Comparison of ENCODE assay signal across 17 cellular contexts in the genomic region with DNA sequence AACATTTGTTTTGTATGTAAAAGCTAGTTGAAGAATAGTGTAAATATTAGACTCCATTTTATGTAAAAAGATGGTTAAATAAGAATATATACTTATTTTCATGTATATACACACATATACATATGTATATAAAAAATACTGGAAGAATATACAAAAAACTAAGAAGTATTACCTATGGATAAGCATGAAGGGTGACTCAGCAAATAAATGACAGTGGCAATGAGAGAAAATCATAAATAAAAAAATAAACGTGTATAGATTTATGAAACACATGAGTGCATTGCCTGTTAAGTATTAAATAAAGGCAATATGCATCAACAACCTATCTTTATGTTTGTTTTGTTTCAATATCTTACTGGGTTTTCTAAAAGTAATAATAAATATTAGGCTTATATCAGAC.
DNase-seq lines count a peak whose midpoint lies in the region; ATAC-seq, FAIRE-seq and TF ChIP-seq lines count a peak whose summit lies in the region.
"Had no signal": no experiment of that assay in that cellular context is flagged by ENCODE, and none has a peak within 500 bp of the region (broad histone marks: within the 10 kb centered on the region; RNA-seq: fewer than 3 reads in every experiment).

No MANE protein-coding gene starts in this region.

- no peak overlapping the region for H3K56ac ChIP-seq in IMR-90 (ENCODE audit: extremely low read depth, insufficient read depth, low read length)
- H3K56ac ChIP-seq in H1 (replicated peaks; ENCODE audit: insufficient read length, low read depth, low read length) = no peak overlapping the region

- H3K27ac ChIP-seq in A549 = no peak overlapping the region
- no peak overlapping the region for H3K27ac ChIP-seq in IMR-90 (ENCODE audit: insufficient read depth, low read length)
- H3K27ac ChIP-seq in H1 (ENCODE audit: low read depth, low read length) = no peak overlapping the region

- no peaks in the 10 kb centered on the region for H3K79me1 ChIP-seq in IMR-90 (ENCODE audit: low read depth in 1 of 2, low read length in 2 of 2)
- H3K79me1 ChIP-seq in H1 (ENCODE audit: low read depth, low read length) = no peaks in the 10 kb centered on the region

- H3K18ac ChIP-seq in IMR-90 (ENCODE audit: low read depth, low read length) (no peak overlapping the region), H1 (ENCODE audit: extremely low read depth, low read length) (no peak overlapping the region)

- whole genome bisulfite sequencing in A549 (ENCODE audit: missing lambda C conversion rate) = 7% methylated on average over 1 of the region's 1 CpG
- no CpG with 5 or more reads among the region's 1 CpG for WGBS in IMR-90 (ENCODE audit: extremely low coverage in 2 of 2, insufficient read length in 1 of 2), 2 experiments
- 83% methylated on average over 1 of the region's 1 CpG; no CpG with 5 or more reads in 1 of the 2 experiments for WGBS in H1 (ENCODE audit: extremely low coverage in 1 of 2, insufficient coverage in 1 of 2, insufficient read length in 1 of 2, insufficient replicate concordance in 2 of 2, low coverage in 1 of 2, low lambda C conversion rate in 2 of 2, missing lambda C conversion rate in 1 of 2), 2 experiments

- no peak overlapping the region for H3K14ac ChIP-seq in IMR-90 (replicated peaks; ENCODE audit: low read depth, low read length)
- no peak overlapping the region for H3K14ac ChIP-seq in H1 (ENCODE audit: insufficient read length)

- H3K9me1 ChIP-seq in IMR-90 (ENCODE audit: insufficient read depth, low read length) = no peaks in the 10 kb centered on the region

- H2BK15ac ChIP-seq in IMR-90 (ENCODE audit: low read depth, low read length) = no peak overlapping the region
- H2BK15ac ChIP-seq in H1 (ENCODE audit: low read length) = no peak overlapping the region

- TF ChIP-seq CTCF in A549 (IDR thresholded peaks at IDR 0.05) (no peak), IMR-90 (conservative IDR thresholded peaks at IDR 0.05; ENCODE audit: low read depth, low read length) (no peak), H1 (IDR thresholded peaks at IDR 0.05; ENCODE audit: control extremely low read depth in 1 of 3, insufficient read depth in 1 of 3, low read depth in 1 of 3, low read length in 3 of 3) (no peak)

- H2BK20ac ChIP-seq in IMR-90 (ENCODE audit: low read depth, low read length) = no peak overlapping the region
- no peak overlapping the region for H2BK20ac ChIP-seq in H1 (ENCODE audit: low read length)

- H3K9ac ChIP-seq in IMR-90 (ENCODE audit: low read depth, low read length) (no peak overlapping the region), H1 (replicated peaks in 1 of 4; ENCODE audit: extremely low read depth in 1 of 4, low read depth in 3 of 4, low read length in 3 of 4) (no peak overlapping the region)

- TF ChIP-seq POLR2A in A549 (IDR thresholded peaks at IDR 0.05; ENCODE audit: low read length) = no peak
- TF ChIP-seq POLR2A in IMR-90 (IDR thresholded peaks at IDR 0.05; ENCODE audit: low read depth, low read length) = no peak
- TF ChIP-seq POLR2A in H1 (IDR thresholded peaks at IDR 0.05; ENCODE audit: control extremely low read depth in 1 of 2, low read depth in 2 of 2, low read length in 2 of 2) = no peak

- no TSS peak for BruUV-seq in IMR-90 (replicated peaks; lab: Mats Ljungman, UMichigan)

- H2AK5ac ChIP-seq in IMR-90 (ENCODE audit: low read depth, low read length) = no peak overlapping the region
- no peak overlapping the region for H2AK5ac ChIP-seq in H1 (ENCODE audit: low read depth, low read length)

- no peak for DNase-seq in A549 (ENCODE audit: low read depth in 1 of 2, low spot score in 1 of 2)
- no peak for DNase-seq in IMR-90
- no peak for DNase-seq in H1 (ENCODE audit: low read depth in 1 of 2, low spot score in 2 of 2)
- DNase-seq in activated naive CD4-positive, alpha-beta T cell treated with anti-CD3 and anti-CD28 coated beads, Interleukin-2, amount 50 U/mL, for 16 hours = no peak
- DNase-seq in posterior cingulate gyrus = no peak
- DNase-seq: 8988T; C1 segment of cervical spinal cord; Calu3; CD4-positive, alpha-beta memory T cell; COR-L47; DMS53; DMS79 treated with DMSO at 0.1 percent for 48 hours; GOT3; H7; HCEC 1CT had no signal

- TF ChIP-seq EP300 in A549 (IDR thresholded peaks at IDR 0.05) = no peak
- no peak for TF ChIP-seq EP300 in H1 (IDR thresholded peaks at IDR 0.05; ENCODE audit: borderline replicate concordance in 1 of 2, low read depth in 2 of 2, low read length in 2 of 2)

- H3K4me3 ChIP-seq in A549 (no peak overlapping the region), IMR-90 (ENCODE audit: insufficient read depth, low read depth, low read length) (no peak overlapping the region), H1 (ENCODE audit: extremely low read depth in 1 of 4, insufficient read depth in 2 of 4, low read depth in 3 of 4, low read length in 4 of 4) (no peak overlapping the region)

- no peak overlapping the region for H4K8ac ChIP-seq in IMR-90 (ENCODE audit: low read depth in 2 of 2, low read length in 2 of 2)
- H4K8ac ChIP-seq in H1 (ENCODE audit: extremely low read depth, insufficient read depth, low read length) = no peak overlapping the region

- H3K9me3 ChIP-seq in A549 = no peaks in the 10 kb centered on the region
- peaks cover 3% of the 10 kb centered on the region; the same call in 1 of the 2 replicates for H3K9me3 ChIP-seq in IMR-90 (ENCODE audit: control insufficient read depth, insufficient read depth, low read length)
- no peaks in the 10 kb centered on the region for H3K9me3 ChIP-seq in H1 (ENCODE audit: insufficient read depth in 2 of 2, low read depth in 1 of 2, low read length in 1 of 2)

- in situ Hi-C loops in IMR-90 (cut with MboI; ENCODE audit: low sequenced_read_pairs) = no loop called here

- H3K4me2 ChIP-seq in A549 = no peak overlapping the region
- no peak overlapping the region for H3K4me2 ChIP-seq in IMR-90 (ENCODE audit: low read depth, low read length)
- H3K4me2 ChIP-seq in H1 (ENCODE audit: insufficient read depth in 1 of 2, low read depth in 2 of 2, low read length in 2 of 2) = no peak overlapping the region

- no peak overlapping the region for H2BK12ac ChIP-seq in H1 (ENCODE audit: low read depth, low read length)

- H3K4me1 ChIP-seq in A549 (no peaks in the 10 kb centered on the region), IMR-90 (ENCODE audit: control insufficient read depth, insufficient read depth, low read length) (no peaks in the 10 kb centered on the region), H1 (replicated peaks in 1 of 4; ENCODE audit: control insufficient read depth in 3 of 4, insufficient read depth in 4 of 4, low read length in 3 of 4) (no peaks in the 10 kb centered on the region)

- no peaks in the 10 kb centered on the region for H3K36me3 ChIP-seq in IMR-90 (ENCODE audit: control insufficient read depth, insufficient read depth, low read length)
- H3K36me3 ChIP-seq in H1 (ENCODE audit: control insufficient read depth in 2 of 4, insufficient read depth in 4 of 4, low read length in 3 of 4) = no peaks in the 10 kb centered on the region

- no peaks in the 10 kb centered on the region for H3K79me2 ChIP-seq in H1 (ENCODE audit: control insufficient read depth in 1 of 2, insufficient read depth in 2 of 2, low read length in 2 of 2)

- H3K27me3 ChIP-seq in IMR-90 (ENCODE audit: control insufficient read depth, insufficient read depth, low read length) (no peaks in the 10 kb centered on the region), H1 (replicated peaks in 1 of 4; ENCODE audit: control insufficient read depth in 3 of 4, extremely low read depth in 1 of 4, insufficient read depth in 3 of 4, low read length in 3 of 4) (no peaks in the 10 kb centered on the region)

- H4K91ac ChIP-seq in IMR-90 (ENCODE audit: insufficient read depth, low read depth, low read length) (no peak overlapping the region), H1 (replicated peaks; ENCODE audit: insufficient read length, low read length) (no peak overlapping the region)

- TF ChIP-seq RAD21 in A549 (conservative IDR thresholded peaks at IDR 0.05 in 1 of 2, IDR thresholded peaks at IDR 0.05 in 1 of 2) = no peak
- no peak for TF ChIP-seq RAD21 in IMR-90 (IDR thresholded peaks at IDR 0.05; ENCODE audit: low read length)
- no peak for TF ChIP-seq RAD21 in H1 (IDR thresholded peaks at IDR 0.05 in 1 of 2, conservative IDR thresholded peaks at IDR 0.05 in 1 of 2; ENCODE audit: low read depth in 2 of 2, low read length in 2 of 2)

- H2BK5ac ChIP-seq in IMR-90 (ENCODE audit: low read depth, low read length, poor library complexity, severe bottlenecking) (no peak overlapping the region), H1 (ENCODE audit: low read depth, low read length) (no peak overlapping the region)

- dilution Hi-C loops in IMR-90 (cut with HindIII; ENCODE audit: low sequenced_read_pairs, unreplicated experiment) = no loop called here

- H3K23me2 ChIP-seq in H1 (ENCODE audit: low read depth, low read length) = no peaks in the 10 kb centered on the region

- no peak overlapping the region for H2AK9ac ChIP-seq in IMR-90 (replicated peaks; ENCODE audit: low read depth, low read length, poor library complexity)

- FAIRE-seq in A549 (lab: Jason Lieb, UNC) (no peak), H1 (lab: Jason Lieb, UNC) (no peak)
- FAIRE-seq: GM12892 had no signal

- no peak overlapping the region for H3K4ac ChIP-seq in IMR-90 (ENCODE audit: low read depth, low read length)
- no peak overlapping the region for H3K4ac ChIP-seq in H1 (replicated peaks; ENCODE audit: insufficient read length, low read depth, low read length)

- H2AFZ ChIP-seq in IMR-90 (replicated peaks; ENCODE audit: low read length, poor library complexity) = no peak overlapping the region
- no peak overlapping the region for H2AFZ ChIP-seq in H1 (ENCODE audit: low read length)

- ATAC-seq in A549 = no peak
- no peak for ATAC-seq in IMR-90 (ENCODE audit: low read depth)
- ATAC-seq in HG03354 (IDR thresholded peaks at IDR 0.05; ENCODE audit: poor library complexity, severe bottlenecking, unreplicated experiment) = no peak

- CTCF ChIA-PET in A549 (lab: Yijun Ruan, JAX) (no interaction called here), IMR-90 (lab: Yijun Ruan, JAX) (no interaction called here), H1 (lab: Charles Lee; ENCODE audit: partially characterized antibody) (no interaction called here)

- no peak overlapping the region for H3K23ac ChIP-seq in IMR-90 (ENCODE audit: low read depth, low read length)
- H3K23ac ChIP-seq in H1 (ENCODE audit: insufficient read length) = no peak overlapping the region

- intact Hi-C loops in IMR-90 (cut with micrococcal nuclease) (no loop called here), posterior cingulate gyrus (cut with DNase I) (no loop called here)

- POLR2A ChIA-PET in A549 (lab: Yijun Ruan, JAX) (no interaction called here), IMR-90 (lab: Charles Lee; ENCODE audit: unreplicated experiment) (no interaction called here), H1 (lab: Charles Lee; ENCODE audit: partially characterized antibody) (no interaction called here)

- H4K5ac ChIP-seq in IMR-90 (ENCODE audit: low read depth, low read length) = no peak overlapping the region
- H4K5ac ChIP-seq in H1 (ENCODE audit: insufficient read length, low read depth, low read length) = no peak overlapping the region

- H2BK120ac ChIP-seq in IMR-90 (ENCODE audit: low read depth, low read length) (no peak overlapping the region), H1 (replicated peaks; ENCODE audit: low read depth, low read length) (no peak overlapping the region)

- H4K20me1 ChIP-seq in IMR-90 (ENCODE audit: insufficient read depth, low read length) = no peaks in the 10 kb centered on the region
- no peaks in the 10 kb centered on the region for H4K20me1 ChIP-seq in H1 (replicated peaks in 1 of 2; ENCODE audit: control insufficient read depth in 1 of 2, insufficient read depth in 2 of 2, low read length in 2 of 2)
